ENCODE assay signal across 14 cellular contexts in genomic region chr11:76513654-76514034, GRCh38.
DNase-seq lines count a peak whose midpoint lies in the region; ATAC-seq and TF ChIP-seq lines count a peak whose summit lies in the region.
"Had no signal": no experiment of that assay in that cellular context is flagged by ENCODE, and none has a peak within 500 bp of the region (broad histone marks: within the 10 kb centered on the region; RNA-seq: fewer than 3 reads in every experiment).

No MANE protein-coding gene starts in this region.

- BruUV-seq in Calu3 (replicated peaks; lab: Mats Ljungman, UMichigan), result no TSS peak

- DNase-seq in Calu3 (no peak), left colon (no peak), progenitor cell of endocrine pancreas (ENCODE audit: low spot score, unreplicated experiment) (no peak), G401 (ENCODE audit: low spot score) (no peak), brain microvascular endothelial cell (no peak), KG1 (lab: John Stamatoyannopoulos, UW) (no peak)
- DNase-seq: C1 segment of cervical spinal cord, DND-41, GDM1, H9 had no signal

- H3K4me3 Mint-ChIP-seq in Calu3 (ENCODE audit: low read depth, unreplicated experiment), result no peak overlapping the region
- no peak overlapping the region for H3K4me3 Mint-ChIP-seq in progenitor cell of endocrine pancreas (ENCODE audit: low read depth)
- H3K4me3 Mint-ChIP-seq: CD4-positive, CD25-positive, alpha-beta regulatory T cell; CD8-positive, alpha-beta memory T cell; H9 had no signal

- H3K4me3 ChIP-seq in brain microvascular endothelial cell (ENCODE audit: low read depth, low read length), result no peak overlapping the region
- H3K4me3 ChIP-seq: GM12878, GM23248 had no signal

- H3K36me3 Mint-ChIP-seq in Calu3 (ENCODE audit: insufficient read depth, unreplicated experiment) (no peaks in the 10 kb centered on the region), progenitor cell of endocrine pancreas (ENCODE audit: insufficient read depth) (peaks cover 6% of the 10 kb centered on the region)

- H3K27ac Mint-ChIP-seq in Calu3 (ENCODE audit: unreplicated experiment), result no peak overlapping the region
- peak overlapping the region; percentile 21 for H3K27ac Mint-ChIP-seq in progenitor cell of endocrine pancreas
- H3K27ac Mint-ChIP-seq: CD4-positive, CD25-positive, alpha-beta regulatory T cell had no signal

- H3K36me3 ChIP-seq in brain microvascular endothelial cell (replicated peaks), result no peaks in the 10 kb centered on the region

- ATAC-seq in left colon, result peak; percentile 82
- ATAC-seq: GM12878 had no signal

- in situ Hi-C loops in G401 (cut with HindIII; ENCODE audit: low sequenced_read_pairs) (no loop called here), brain microvascular endothelial cell (cut with HindIII; ENCODE audit: low pct_ligation_motif_present, low sequenced_read_pairs) (no loop called here)

- H3K4me1 Mint-ChIP-seq in Calu3 (ENCODE audit: low read depth, unreplicated experiment) (no peaks in the 10 kb centered on the region), progenitor cell of endocrine pancreas (ENCODE audit: low read depth) (no peaks in the 10 kb centered on the region)

- H3K27ac ChIP-seq in brain microvascular endothelial cell, result no peak overlapping the region
- H3K27ac ChIP-seq: GM23248 had no signal

- TF ChIP-seq CTCF in Calu3 (IDR thresholded peaks at IDR 0.05; ENCODE audit: unreplicated experiment) (peak; percentile 6), progenitor cell of endocrine pancreas (IDR thresholded peaks at IDR 0.05; ENCODE audit: unreplicated experiment) (no peak), brain microvascular endothelial cell (IDR thresholded peaks at IDR 0.05; ENCODE audit: low read depth, low read length, missing control alignments) (no peak)

- intact Hi-C loops in Calu3 (cut with micrococcal nuclease; ENCODE audit: unreplicated experiment), result loop anchor here (10.0 kb wide), 1 partner anchor 309 kb away; the partner anchor contains the start of gene WNT11
- intact Hi-C loops in left colon (cut with DNase I, micrococcal nuclease), result no loop called here

- no peaks in the 10 kb centered on the region for H3K27me3 Mint-ChIP-seq in Calu3 (ENCODE audit: unreplicated experiment)
- H3K27me3 Mint-ChIP-seq in progenitor cell of endocrine pancreas, result no peaks in the 10 kb centered on the region
- H3K27me3 Mint-ChIP-seq: CD4-positive, CD25-positive, alpha-beta regulatory T cell; CD8-positive, alpha-beta memory T cell had no signal

- CTCF ChIA-PET in Calu3 (lab: Charles Lee), result no interaction called here

- H3K27me3 ChIP-seq in brain microvascular endothelial cell (replicated peaks), result no peaks in the 10 kb centered on the region

- no peaks in the 10 kb centered on the region for H3K9me3 Mint-ChIP-seq in Calu3 (ENCODE audit: low read depth, unreplicated experiment)
- no peaks in the 10 kb centered on the region for H3K9me3 Mint-ChIP-seq in progenitor cell of endocrine pancreas (ENCODE audit: low read depth)
- H3K9me3 Mint-ChIP-seq: CD4-positive, CD25-positive, alpha-beta regulatory T cell; CD8-positive, alpha-beta memory T cell; H9 had no signal
